29 cellular contexts compared by ENCODE assay signal in genomic region chr12:29665107-29665506, GRCh38.
"Had no signal": no experiment of that assay in that cellular context is flagged by ENCODE, and none has a peak within 500 bp of the region (broad histone marks: within the 10 kb centered on the region; RNA-seq: fewer than 3 reads in every experiment).

No MANE protein-coding gene starts in this region.

- H3K4me1 Mint-ChIP-seq: stimulated activated effector memory CD8-positive, alpha-beta T cell treated with anti-CD3 and anti-CD28 coated beads, Interleukin-12 subunit alpha, Interleukin-12 subunit beta, amount 100 ng/mL, for 72 hours; stimulated activated memory B cell treated with anti-CD40 and anti-IgM and Interleukin-4, amounts not matched to agents 10 μg/mL and 1 μg/mL and 100 μg/mL, for 72 hours; stimulated activated naive B cell treated with anti-CD40 and anti-IgM and Interleukin-4, amounts not matched to agents 10 μg/mL and 1 μg/mL and 100 μg/mL, for 72 hours; stimulated activated naive CD8-positive, alpha-beta T cell treated with anti-CD3 and anti-CD28 coated beads, Interleukin-15, amount 100 ng/mL, for 72 hours had no signal

- H3K36me3 Mint-ChIP-seq: stimulated activated effector memory CD8-positive, alpha-beta T cell treated with anti-CD3 and anti-CD28 coated beads, Interleukin-12 subunit alpha, Interleukin-12 subunit beta, amount 100 ng/mL, for 72 hours; stimulated activated memory B cell treated with anti-CD40 and anti-IgM and Interleukin-4, amounts not matched to agents 10 μg/mL and 1 μg/mL and 100 μg/mL, for 72 hours; stimulated activated naive B cell treated with anti-CD40 and anti-IgM and Interleukin-4, amounts not matched to agents 10 μg/mL and 1 μg/mL and 100 μg/mL, for 72 hours had no signal

- FAIRE-seq: urothelium cell line had no signal

- H3K9me3 Mint-ChIP-seq: stimulated activated effector memory CD8-positive, alpha-beta T cell treated with anti-CD3 and anti-CD28 coated beads, Interleukin-12 subunit alpha, Interleukin-12 subunit beta, amount 100 ng/mL, for 72 hours; stimulated activated memory B cell treated with anti-CD40 and anti-IgM and Interleukin-4, amounts not matched to agents 10 μg/mL and 1 μg/mL and 100 μg/mL, for 72 hours; stimulated activated naive B cell treated with anti-CD40 and anti-IgM and Interleukin-4, amounts not matched to agents 10 μg/mL and 1 μg/mL and 100 μg/mL, for 72 hours; stimulated activated naive CD8-positive, alpha-beta T cell treated with anti-CD3 and anti-CD28 coated beads, Interleukin-15, amount 100 ng/mL, for 72 hours; stimulated activated naive CD8-positive, alpha-beta T cell treated with anti-CD3 and anti-CD28 coated beads, Interleukin-15, Interleukin-2, amounts not matched to agents 100 ng/mL and 50 ng/mL, for 24 hours; type B pancreatic cell had no signal

- H3K36me3 ChIP-seq: stomach, suprapubic skin, thoracic aorta, thyroid gland, transverse colon, upper lobe of left lung, upper lobe of right lung, uterus, vagina had no signal

- ATAC-seq: stimulated activated effector memory CD8-positive, alpha-beta T cell treated with anti-CD3 and anti-CD28 coated beads, Interleukin-12 subunit alpha, Interleukin-12 subunit beta, amount 100 ng/mL, for 72 hours; stimulated activated memory B cell treated with anti-CD40 and anti-IgM and Interleukin-4, amounts not matched to agents 10 μg/mL and 1 μg/mL and 100 μg/mL, for 72 hours; stimulated activated naive B cell treated with anti-CD40 and anti-IgM and Interleukin-4, amounts not matched to agents 10 μg/mL and 1 μg/mL and 100 μg/mL, for 72 hours; stimulated activated naive CD8-positive, alpha-beta T cell treated with anti-CD3 and anti-CD28 coated beads, Interleukin-15, amount 100 ng/mL, for 72 hours; stimulated activated naive CD8-positive, alpha-beta T cell treated with anti-CD3 and anti-CD28 coated beads, Interleukin-15, Interleukin-2, amounts not matched to agents 100 U/mL and 50 U/mL, for 24 hours; upper lobe of right lung had no signal

- H3K27ac ChIP-seq: stomach, suprapubic skin, testis, thoracic aorta, thyroid gland, tibial artery, tibial nerve, transverse colon, upper lobe of left lung, upper lobe of right lung, uterus, vagina had no signal

- H3K4me3 Mint-ChIP-seq: stimulated activated effector memory CD8-positive, alpha-beta T cell treated with anti-CD3 and anti-CD28 coated beads, Interleukin-12 subunit alpha, Interleukin-12 subunit beta, amount 100 ng/mL, for 72 hours; stimulated activated memory B cell treated with anti-CD40 and anti-IgM and Interleukin-4, amounts not matched to agents 10 μg/mL and 1 μg/mL and 100 μg/mL, for 72 hours; stimulated activated naive B cell treated with anti-CD40 and anti-IgM and Interleukin-4, amounts not matched to agents 10 μg/mL and 1 μg/mL and 100 μg/mL, for 72 hours; stimulated activated naive CD8-positive, alpha-beta T cell treated with anti-CD3 and anti-CD28 coated beads, Interleukin-15, amount 100 ng/mL, for 72 hours; stimulated activated naive CD8-positive, alpha-beta T cell treated with anti-CD3 and anti-CD28 coated beads, Interleukin-15, Interleukin-2, amounts not matched to agents 100 ng/mL and 50 ng/mL, for 24 hours; type B pancreatic cell had no signal

- H3K27me3 Mint-ChIP-seq: stimulated activated memory B cell treated with anti-CD40 and anti-IgM and Interleukin-4, amounts not matched to agents 10 μg/mL and 1 μg/mL and 100 μg/mL, for 72 hours; stimulated activated naive B cell treated with anti-CD40 and anti-IgM and Interleukin-4, amounts not matched to agents 10 μg/mL and 1 μg/mL and 100 μg/mL, for 72 hours; stimulated activated naive CD8-positive, alpha-beta T cell treated with anti-CD3 and anti-CD28 coated beads, Interleukin-15, amount 100 ng/mL, for 72 hours; stimulated activated naive CD8-positive, alpha-beta T cell treated with anti-CD3 and anti-CD28 coated beads, Interleukin-15, Interleukin-2, amounts not matched to agents 100 ng/mL and 50 ng/mL, for 24 hours; type B pancreatic cell had no signal

- H3K4me3 ChIP-seq: stomach, suprapubic skin, testis, thoracic aorta, thyroid gland, tibial artery, tibial nerve, transverse colon, upper lobe of left lung, upper lobe of right lung, uterus, vagina had no signal

- H3K27ac Mint-ChIP-seq: stimulated activated effector memory CD8-positive, alpha-beta T cell treated with anti-CD3 and anti-CD28 coated beads, Interleukin-12 subunit alpha, Interleukin-12 subunit beta, amount 100 ng/mL, for 72 hours; stimulated activated memory B cell treated with anti-CD40 and anti-IgM and Interleukin-4, amounts not matched to agents 10 μg/mL and 1 μg/mL and 100 μg/mL, for 72 hours; stimulated activated naive B cell treated with anti-CD40 and anti-IgM and Interleukin-4, amounts not matched to agents 10 μg/mL and 1 μg/mL and 100 μg/mL, for 72 hours; stimulated activated naive CD8-positive, alpha-beta T cell treated with anti-CD3 and anti-CD28 coated beads, Interleukin-15, amount 100 ng/mL, for 72 hours; stimulated activated naive CD8-positive, alpha-beta T cell treated with anti-CD3 and anti-CD28 coated beads, Interleukin-15, Interleukin-2, amounts not matched to agents 100 ng/mL and 50 ng/mL, for 24 hours; type B pancreatic cell had no signal

- H3K27me3 ChIP-seq: stomach, suprapubic skin, testis, thyroid gland, tibial artery, tibial nerve, transverse colon, upper lobe of left lung, upper lobe of right lung, uterus, vagina had no signal

- H3K9me3 ChIP-seq: stomach, suprapubic skin, testis, thoracic aorta, thyroid gland, tibial artery, tibial nerve, transverse colon, upper lobe of left lung, upper lobe of right lung, uterus, vagina had no signal

- H3K4me1 ChIP-seq: stomach, suprapubic skin, testis, upper lobe of left lung, upper lobe of right lung, uterus had no signal

- DNase-seq: stimulated activated CD4-positive, alpha-beta T cell treated with anti-CD3 and anti-CD28 coated beads, Interleukin-2, amount 100 ng/mL, for 48 hours; stimulated activated CD4-positive, alpha-beta T cell treated with anti-CD3 and anti-CD28 coated beads, Interleukin-4, amount 100 ng/mL, for 1 hour; stimulated activated CD4-positive, alpha-beta T cell treated with anti-CD3 and anti-CD28 coated beads, Interleukin-4, amount 100 ng/mL, for 24 hours; stimulated activated CD4-positive, alpha-beta T cell treated with anti-CD3 and anti-CD28 coated beads, Interleukin-4, amount 100 ng/mL, for 4 hours; stimulated activated CD8-positive, alpha-beta memory T cell treated with anti-CD3 and anti-CD28 coated beads, Interleukin-4, amount 100 ng/mL, for 48 hours; stimulated activated naive B cell treated with anti-CD40 and anti-IgM and Interleukin-4, amounts not matched to agents 10 μg/mL and 1 μg/mL and 100 μg/mL, for 72 hours; stimulated activated naive CD4-positive, alpha-beta T cell; stimulated activated naive CD4-positive, alpha-beta T cell treated with Interleukin-2 at 50 U/mL for 16 hours; stimulated activated naive CD8-positive, alpha-beta T cell treated with anti-CD3 and anti-CD28 coated beads, Interleukin-15, amount 100 ng/mL, for 72 hours; stimulated activated naive CD8-positive, alpha-beta T cell treated with anti-CD3 and anti-CD28 coated beads, Interleukin-15, Interleukin-2, amounts not matched to agents 100 U/mL and 50 U/mL, for 24 hours; stomach; substantia nigra; testis; thyroid gland; tibial artery; transverse colon; trophoblast cell; upper lobe of left lung; upper lobe of right lung; uterus had no signal
